1 cellular context compared by ENCODE assay signal in the genomic region with DNA sequence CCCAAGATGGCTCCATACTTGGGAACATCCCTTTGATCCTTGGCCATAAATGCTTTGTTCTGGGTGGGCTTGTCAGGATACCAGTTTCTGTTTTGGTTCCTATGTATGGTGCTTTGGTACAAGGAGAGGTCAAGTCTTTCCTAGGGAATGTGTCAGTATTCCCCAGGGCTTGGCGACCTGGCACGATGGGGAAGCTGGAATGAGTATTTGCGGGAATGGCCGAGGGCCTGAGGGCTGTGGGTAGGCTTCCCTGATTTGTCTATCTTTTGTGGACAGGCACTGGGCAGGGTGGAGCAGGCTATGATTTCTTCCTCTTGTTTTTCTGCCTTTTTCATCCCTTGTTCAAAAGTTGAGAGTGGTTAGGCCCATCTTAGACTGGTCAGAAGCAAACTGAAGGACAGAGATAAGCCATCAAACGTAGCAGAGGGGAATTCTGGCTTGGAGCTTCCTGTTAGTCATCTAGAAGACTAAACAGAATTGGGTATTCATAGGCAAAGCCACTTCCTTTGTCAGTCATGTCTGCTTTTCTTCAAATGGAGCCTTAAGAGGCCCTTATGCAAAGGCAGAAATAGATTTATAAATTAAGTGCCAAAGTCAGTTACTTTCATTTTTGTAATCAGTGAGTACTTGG.
TF ChIP-seq lines count a peak whose summit lies in the region.

No MANE protein-coding gene starts in this region.

TF ChIP-seq in GM12878, 131 proteins besides CTCF, POLR2A, EP300 and RAD21 (continued from another document):
- TF ChIP-seq, protein P1, sequence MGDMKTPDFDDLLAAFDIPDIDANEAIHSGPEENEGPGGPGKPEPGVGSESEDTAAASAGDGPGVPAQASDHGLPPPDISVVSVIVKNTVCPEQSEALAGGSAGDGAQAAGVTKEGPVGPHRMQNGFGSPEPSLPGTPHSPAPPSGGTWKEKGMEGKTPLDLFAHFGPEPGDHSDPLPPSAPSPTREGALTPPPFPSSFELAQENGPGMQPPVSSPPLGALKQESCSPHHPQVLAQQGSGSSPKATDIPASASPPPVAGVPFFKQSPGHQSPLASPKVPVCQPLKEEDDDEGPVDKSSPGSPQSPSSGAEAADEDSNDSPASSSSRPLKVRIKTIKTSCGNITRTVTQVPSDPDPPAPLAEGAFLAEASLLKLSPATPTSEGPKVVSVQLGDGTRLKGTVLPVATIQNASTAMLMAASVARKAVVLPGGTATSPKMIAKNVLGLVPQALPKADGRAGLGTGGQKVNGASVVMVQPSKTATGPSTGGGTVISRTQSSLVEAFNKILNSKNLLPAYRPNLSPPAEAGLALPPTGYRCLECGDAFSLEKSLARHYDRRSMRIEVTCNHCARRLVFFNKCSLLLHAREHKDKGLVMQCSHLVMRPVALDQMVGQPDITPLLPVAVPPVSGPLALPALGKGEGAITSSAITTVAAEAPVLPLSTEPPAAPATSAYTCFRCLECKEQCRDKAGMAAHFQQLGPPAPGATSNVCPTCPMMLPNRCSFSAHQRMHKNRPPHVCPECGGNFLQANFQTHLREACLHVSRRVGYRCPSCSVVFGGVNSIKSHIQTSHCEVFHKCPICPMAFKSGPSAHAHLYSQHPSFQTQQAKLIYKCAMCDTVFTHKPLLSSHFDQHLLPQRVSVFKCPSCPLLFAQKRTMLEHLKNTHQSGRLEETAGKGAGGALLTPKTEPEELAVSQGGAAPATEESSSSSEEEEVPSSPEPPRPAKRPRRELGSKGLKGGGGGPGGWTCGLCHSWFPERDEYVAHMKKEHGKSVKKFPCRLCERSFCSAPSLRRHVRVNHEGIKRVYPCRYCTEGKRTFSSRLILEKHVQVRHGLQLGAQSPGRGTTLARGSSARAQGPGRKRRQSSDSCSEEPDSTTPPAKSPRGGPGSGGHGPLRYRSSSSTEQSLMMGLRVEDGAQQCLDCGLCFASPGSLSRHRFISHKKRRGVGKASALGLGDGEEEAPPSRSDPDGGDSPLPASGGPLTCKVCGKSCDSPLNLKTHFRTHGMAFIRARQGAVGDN (IDR thresholded peaks at IDR 0.05): peak; percentile 94
- TF ChIP-seq ZBED1 (IDR thresholded peaks at IDR 0.05; ENCODE audit: borderline replicate concordance) (no peak; the same call in 1 of the 2 replicates), CBFB (IDR thresholded peaks at IDR 0.05; ENCODE audit: low read depth) (no peak), TCF7 (IDR thresholded peaks at IDR 0.05; ENCODE audit: borderline replicate concordance) (peak; percentile 20; the same call in 1 of the 2 replicates), FOXM1 (IDR thresholded peaks at IDR 0.05; ENCODE audit: low read depth, low read length) (peak; percentile 57; the same call in 1 of the 2 replicates), IKZF1 (conservative IDR thresholded peaks at IDR 0.05) (peak; percentile 76), SP1 (IDR thresholded peaks at IDR 0.05; ENCODE audit: low read depth, low read length) (no peak), MTA2 (IDR thresholded peaks at IDR 0.05; ENCODE audit: low read depth) (peak; percentile 59; the same call in 1 of the 2 replicates), EED (IDR thresholded peaks at IDR 0.05; ENCODE audit: low read depth) (peak; percentile 68; the same call in 1 of the 2 replicates), ZNF274 (IDR thresholded peaks at IDR 0.05; ENCODE audit: insufficient read depth, insufficient read length) (no peak), GABPA (IDR thresholded peaks at IDR 0.05; ENCODE audit: low read depth) (peak; percentile 56; the same call in 1 of the 2 replicates), CBX5 (IDR thresholded peaks at IDR 0.05; ENCODE audit: low read depth) (0 out of 2 replicates have a peak, but pooled peaks have one; percentile 21), MYC (IDR thresholded peaks at IDR 0.05; ENCODE audit: insufficient read depth, insufficient read length, insufficient replicate concordance, low read length, severe bottlenecking) (no peak), BHLHE40 (IDR thresholded peaks at IDR 0.05; ENCODE audit: borderline replicate concordance in 1 of 2, low read depth in 2 of 2, low read length in 1 of 2) (0 out of 4 replicates have a peak, but pooled peaks of 1 of the 2 experiments have one; percentile 29), POU2F2 (IDR thresholded peaks at IDR 0.05; ENCODE audit: borderline replicate concordance, low read depth, low read length) (peak; percentile 90; the same call in 2 of the 3 replicates), ZZZ3 (IDR thresholded peaks at IDR 0.05; ENCODE audit: control insufficient read depth, insufficient read length, low read depth) (no peak), HDAC6 (IDR thresholded peaks at IDR 0.05; ENCODE audit: unreplicated experiment) (no peak), TCF12 (IDR thresholded peaks at IDR 0.05; ENCODE audit: low read depth, low read length) (no peak), CEBPB (IDR thresholded peaks at IDR 0.05; ENCODE audit: borderline replicate concordance in 1 of 2, low read depth in 2 of 2, low read length in 2 of 2) (no peak)
- TF ChIP-seq, protein P2, sequence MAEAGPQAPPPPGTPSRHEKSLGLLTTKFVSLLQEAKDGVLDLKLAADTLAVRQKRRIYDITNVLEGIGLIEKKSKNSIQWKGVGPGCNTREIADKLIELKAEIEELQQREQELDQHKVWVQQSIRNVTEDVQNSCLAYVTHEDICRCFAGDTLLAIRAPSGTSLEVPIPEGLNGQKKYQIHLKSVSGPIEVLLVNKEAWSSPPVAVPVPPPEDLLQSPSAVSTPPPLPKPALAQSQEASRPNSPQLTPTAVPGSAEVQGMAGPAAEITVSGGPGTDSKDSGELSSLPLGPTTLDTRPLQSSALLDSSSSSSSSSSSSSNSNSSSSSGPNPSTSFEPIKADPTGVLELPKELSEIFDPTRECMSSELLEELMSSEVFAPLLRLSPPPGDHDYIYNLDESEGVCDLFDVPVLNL (IDR thresholded peaks at IDR 0.05; ENCODE audit: low read depth, low read length): no peak
- TF ChIP-seq, protein P3, sequence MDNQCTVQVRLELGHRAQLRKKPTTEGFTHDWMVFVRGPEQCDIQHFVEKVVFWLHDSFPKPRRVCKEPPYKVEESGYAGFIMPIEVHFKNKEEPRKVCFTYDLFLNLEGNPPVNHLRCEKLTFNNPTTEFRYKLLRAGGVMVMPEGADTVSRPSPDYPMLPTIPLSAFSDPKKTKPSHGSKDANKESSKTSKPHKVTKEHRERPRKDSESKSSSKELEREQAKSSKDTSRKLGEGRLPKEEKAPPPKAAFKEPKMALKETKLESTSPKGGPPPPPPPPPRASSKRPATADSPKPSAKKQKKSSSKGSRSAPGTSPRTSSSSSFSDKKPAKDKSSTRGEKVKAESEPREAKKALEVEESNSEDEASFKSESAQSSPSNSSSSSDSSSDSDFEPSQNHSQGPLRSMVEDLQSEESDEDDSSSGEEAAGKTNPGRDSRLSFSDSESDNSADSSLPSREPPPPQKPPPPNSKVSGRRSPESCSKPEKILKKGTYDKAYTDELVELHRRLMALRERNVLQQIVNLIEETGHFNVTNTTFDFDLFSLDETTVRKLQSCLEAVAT (IDR thresholded peaks at IDR 0.05): peak; percentile 20; the same call in 1 of the 2 replicates
- TF ChIP-seq, protein P4, sequence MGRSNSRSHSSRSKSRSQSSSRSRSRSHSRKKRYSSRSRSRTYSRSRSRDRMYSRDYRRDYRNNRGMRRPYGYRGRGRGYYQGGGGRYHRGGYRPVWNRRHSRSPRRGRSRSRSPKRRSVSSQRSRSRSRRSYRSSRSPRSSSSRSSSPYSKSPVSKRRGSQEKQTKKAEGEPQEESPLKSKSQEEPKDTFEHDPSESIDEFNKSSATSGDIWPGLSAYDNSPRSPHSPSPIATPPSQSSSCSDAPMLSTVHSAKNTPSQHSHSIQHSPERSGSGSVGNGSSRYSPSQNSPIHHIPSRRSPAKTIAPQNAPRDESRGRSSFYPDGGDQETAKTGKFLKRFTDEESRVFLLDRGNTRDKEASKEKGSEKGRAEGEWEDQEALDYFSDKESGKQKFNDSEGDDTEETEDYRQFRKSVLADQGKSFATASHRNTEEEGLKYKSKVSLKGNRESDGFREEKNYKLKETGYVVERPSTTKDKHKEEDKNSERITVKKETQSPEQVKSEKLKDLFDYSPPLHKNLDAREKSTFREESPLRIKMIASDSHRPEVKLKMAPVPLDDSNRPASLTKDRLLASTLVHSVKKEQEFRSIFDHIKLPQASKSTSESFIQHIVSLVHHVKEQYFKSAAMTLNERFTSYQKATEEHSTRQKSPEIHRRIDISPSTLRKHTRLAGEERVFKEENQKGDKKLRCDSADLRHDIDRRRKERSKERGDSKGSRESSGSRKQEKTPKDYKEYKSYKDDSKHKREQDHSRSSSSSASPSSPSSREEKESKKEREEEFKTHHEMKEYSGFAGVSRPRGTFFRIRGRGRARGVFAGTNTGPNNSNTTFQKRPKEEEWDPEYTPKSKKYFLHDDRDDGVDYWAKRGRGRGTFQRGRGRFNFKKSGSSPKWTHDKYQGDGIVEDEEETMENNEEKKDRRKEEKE (IDR thresholded peaks at IDR 0.05): no peak
- TF ChIP-seq, protein P5, sequence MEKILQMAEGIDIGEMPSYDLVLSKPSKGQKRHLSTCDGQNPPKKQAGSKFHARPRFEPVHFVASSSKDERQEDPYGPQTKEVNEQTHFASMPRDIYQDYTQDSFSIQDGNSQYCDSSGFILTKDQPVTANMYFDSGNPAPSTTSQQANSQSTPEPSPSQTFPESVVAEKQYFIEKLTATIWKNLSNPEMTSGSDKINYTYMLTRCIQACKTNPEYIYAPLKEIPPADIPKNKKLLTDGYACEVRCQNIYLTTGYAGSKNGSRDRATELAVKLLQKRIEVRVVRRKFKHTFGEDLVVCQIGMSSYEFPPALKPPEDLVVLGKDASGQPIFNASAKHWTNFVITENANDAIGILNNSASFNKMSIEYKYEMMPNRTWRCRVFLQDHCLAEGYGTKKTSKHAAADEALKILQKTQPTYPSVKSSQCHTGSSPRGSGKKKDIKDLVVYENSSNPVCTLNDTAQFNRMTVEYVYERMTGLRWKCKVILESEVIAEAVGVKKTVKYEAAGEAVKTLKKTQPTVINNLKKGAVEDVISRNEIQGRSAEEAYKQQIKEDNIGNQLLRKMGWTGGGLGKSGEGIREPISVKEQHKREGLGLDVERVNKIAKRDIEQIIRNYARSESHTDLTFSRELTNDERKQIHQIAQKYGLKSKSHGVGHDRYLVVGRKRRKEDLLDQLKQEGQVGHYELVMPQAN (conservative IDR thresholded peaks at IDR 0.05): no peak
- TF ChIP-seq, protein P6, sequence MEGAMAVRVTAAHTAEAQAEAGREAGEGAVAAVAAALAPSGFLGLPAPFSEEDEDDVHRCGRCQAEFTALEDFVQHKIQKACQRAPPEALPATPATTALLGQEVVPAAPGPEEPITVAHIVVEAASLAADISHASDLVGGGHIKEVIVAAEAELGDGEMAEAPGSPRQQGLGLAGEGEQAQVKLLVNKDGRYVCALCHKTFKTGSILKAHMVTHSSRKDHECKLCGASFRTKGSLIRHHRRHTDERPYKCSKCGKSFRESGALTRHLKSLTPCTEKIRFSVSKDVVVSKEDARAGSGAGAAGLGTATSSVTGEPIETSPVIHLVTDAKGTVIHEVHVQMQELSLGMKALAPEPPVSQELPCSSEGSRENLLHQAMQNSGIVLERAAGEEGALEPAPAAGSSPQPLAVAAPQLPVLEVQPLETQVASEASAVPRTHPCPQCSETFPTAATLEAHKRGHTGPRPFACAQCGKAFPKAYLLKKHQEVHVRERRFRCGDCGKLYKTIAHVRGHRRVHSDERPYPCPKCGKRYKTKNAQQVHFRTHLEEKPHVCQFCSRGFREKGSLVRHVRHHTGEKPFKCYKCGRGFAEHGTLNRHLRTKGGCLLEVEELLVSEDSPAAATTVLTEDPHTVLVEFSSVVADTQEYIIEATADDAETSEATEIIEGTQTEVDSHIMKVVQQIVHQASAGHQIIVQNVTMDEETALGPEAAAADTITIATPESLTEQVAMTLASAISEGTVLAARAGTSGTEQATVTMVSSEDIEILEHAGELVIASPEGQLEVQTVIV (IDR thresholded peaks at IDR 0.05; ENCODE audit: borderline replicate concordance, partially characterized antibody): no peak
- TF ChIP-seq, protein P7, sequence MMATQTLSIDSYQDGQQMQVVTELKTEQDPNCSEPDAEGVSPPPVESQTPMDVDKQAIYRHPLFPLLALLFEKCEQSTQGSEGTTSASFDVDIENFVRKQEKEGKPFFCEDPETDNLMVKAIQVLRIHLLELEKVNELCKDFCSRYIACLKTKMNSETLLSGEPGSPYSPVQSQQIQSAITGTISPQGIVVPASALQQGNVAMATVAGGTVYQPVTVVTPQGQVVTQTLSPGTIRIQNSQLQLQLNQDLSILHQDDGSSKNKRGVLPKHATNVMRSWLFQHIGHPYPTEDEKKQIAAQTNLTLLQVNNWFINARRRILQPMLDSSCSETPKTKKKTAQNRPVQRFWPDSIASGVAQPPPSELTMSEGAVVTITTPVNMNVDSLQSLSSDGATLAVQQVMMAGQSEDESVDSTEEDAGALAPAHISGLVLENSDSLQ (IDR thresholded peaks at IDR 0.05): peak; percentile 83
- TF ChIP-seq, protein P8, sequence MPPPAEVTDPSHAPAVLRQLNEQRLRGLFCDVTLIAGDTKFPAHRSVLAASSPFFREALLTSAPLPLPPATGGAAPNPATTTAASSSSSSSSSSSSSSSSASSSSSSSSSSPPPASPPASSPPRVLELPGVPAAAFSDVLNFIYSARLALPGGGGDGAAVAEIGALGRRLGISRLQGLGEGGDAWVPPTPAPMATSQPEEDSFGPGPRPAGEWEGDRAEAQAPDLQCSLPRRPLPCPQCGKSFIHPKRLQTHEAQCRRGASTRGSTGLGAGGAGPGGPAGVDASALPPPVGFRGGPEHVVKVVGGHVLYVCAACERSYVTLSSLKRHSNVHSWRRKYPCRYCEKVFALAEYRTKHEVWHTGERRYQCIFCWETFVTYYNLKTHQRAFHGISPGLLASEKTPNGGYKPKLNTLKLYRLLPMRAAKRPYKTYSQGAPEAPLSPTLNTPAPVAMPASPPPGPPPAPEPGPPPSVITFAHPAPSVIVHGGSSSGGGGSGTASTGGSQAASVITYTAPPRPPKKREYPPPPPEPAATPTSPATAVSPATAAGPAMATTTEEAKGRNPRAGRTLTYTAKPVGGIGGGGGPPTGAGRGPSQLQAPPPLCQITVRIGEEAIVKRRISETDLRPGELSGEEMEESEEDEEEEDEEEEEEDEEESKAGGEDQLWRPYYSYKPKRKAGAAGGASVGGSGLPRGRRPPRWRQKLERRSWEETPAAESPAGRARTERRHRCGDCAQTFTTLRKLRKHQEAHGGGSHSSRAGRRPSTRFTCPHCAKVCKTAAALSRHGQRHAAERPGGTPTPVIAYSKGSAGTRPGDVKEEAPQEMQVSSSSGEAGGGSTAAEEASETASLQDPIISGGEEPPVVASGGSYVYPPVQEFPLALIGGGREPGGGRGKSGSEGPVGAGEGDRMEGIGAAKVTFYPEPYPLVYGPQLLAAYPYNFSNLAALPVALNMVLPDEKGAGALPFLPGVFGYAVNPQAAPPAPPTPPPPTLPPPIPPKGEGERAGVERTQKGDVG (CRISPR knock-in tag; IDR thresholded peaks at IDR 0.05): 0 out of 2 replicates have a peak, but pooled peaks have one; percentile 7
